10 cellular contexts compared by ENCODE assay signal in genomic region chr6:47161176-47161687, GRCh38.
A peak's percentile ranks its signal among the peaks of the same experiment; 100 is the strongest.
DNase-seq lines count a peak whose midpoint lies in the region; ATAC-seq and TF ChIP-seq lines count a peak whose summit lies in the region.
"Had no signal": no experiment of that assay in that cellular context is flagged by ENCODE, and none has a peak within 500 bp of the region (broad histone marks: within the 10 kb centered on the region; RNA-seq: fewer than 3 reads in every experiment).

No MANE protein-coding gene starts in this region.

- TF ChIP-seq CTCF in gastrocnemius medialis (IDR thresholded peaks at IDR 0.05 in 4 of 5, conservative IDR thresholded peaks at IDR 0.05 in 1 of 5), result no peak

- peak; percentile 42 for ATAC-seq in stimulated activated naive CD8-positive, alpha-beta T cell treated with anti-CD3 and anti-CD28 coated beads, Interleukin-15, amount 100 ng/mL, for 72 hours
- no peak for ATAC-seq in stimulated activated naive CD8-positive, alpha-beta T cell treated with anti-CD3 and anti-CD28 coated beads, Interleukin-15, Interleukin-2, amounts not matched to agents 100 U/mL and 50 U/mL, for 24 hours
- ATAC-seq in left ventricle myocardium superior, result peak; percentile 45
- ATAC-seq in gastrocnemius medialis, result no peak
- no peak for ATAC-seq in HG03354 (IDR thresholded peaks at IDR 0.05; ENCODE audit: poor library complexity, severe bottlenecking, unreplicated experiment)
- no peak for ATAC-seq in HG03280 (IDR thresholded peaks at IDR 0.05; ENCODE audit: unreplicated experiment)

- in situ Hi-C loops in SK-MEL-5 (cut with HindIII; ENCODE audit: low pct_unique_long_range_greater_than_20kb, low sequenced_read_pairs), result no loop called here
- in situ Hi-C loops in gastrocnemius medialis (cut with MboI; ENCODE audit: low sequenced_read_pairs in 4 of 4), result no loop called here

- H3K4me3 ChIP-seq in gastrocnemius medialis, result no peak overlapping the region
- H3K4me3 ChIP-seq: BLaER1 treated with 17β-estradiol and CSF1 and Interleukin-3, amounts not matched to agents 10 nM and 100 nM had no signal

- no peak for TF ChIP-seq POLR2A in gastrocnemius medialis (IDR thresholded peaks at IDR 0.05)

- peaks cover 0 to 3% of the 10 kb centered on the region in 2 donors for H3K4me1 ChIP-seq in gastrocnemius medialis

- no peaks in the 10 kb centered on the region for H3K27me3 ChIP-seq in gastrocnemius medialis
- H3K27me3 ChIP-seq: BLaER1 treated with 17β-estradiol and CSF1 and Interleukin-3, amounts not matched to agents 10 nM and 100 nM had no signal

- H3K27ac ChIP-seq in gastrocnemius medialis, result no peak overlapping the region

- H3K4me3 Mint-ChIP-seq in stimulated activated naive CD8-positive, alpha-beta T cell treated with anti-CD3 and anti-CD28 coated beads, Interleukin-15, amount 100 ng/mL, for 72 hours, result no peak overlapping the region
- H3K4me3 Mint-ChIP-seq: neural crest cell had no signal

- H3K4me1 Mint-ChIP-seq in stimulated activated naive CD8-positive, alpha-beta T cell treated with anti-CD3 and anti-CD28 coated beads, Interleukin-15, amount 100 ng/mL, for 72 hours, result no peaks in the 10 kb centered on the region
- H3K4me1 Mint-ChIP-seq: neural crest cell had no signal

- intact Hi-C loops in left ventricle myocardium superior (cut with micrococcal nuclease), result no loop called here
- intact Hi-C loops in gastrocnemius medialis (cut with DNase I; ENCODE audit: low total_unique reads), result no loop called here

- no peak for DNase-seq in stimulated activated naive CD8-positive, alpha-beta T cell treated with anti-CD3 and anti-CD28 coated beads, Interleukin-15, amount 100 ng/mL, for 72 hours
- DNase-seq in stimulated activated naive CD8-positive, alpha-beta T cell treated with anti-CD3 and anti-CD28 coated beads, Interleukin-15, Interleukin-2, amounts not matched to agents 100 U/mL and 50 U/mL, for 24 hours, result no peak
- peak; percentile 22 for DNase-seq in SK-MEL-5 (ENCODE audit: low read depth, low spot score)
- no peak for DNase-seq in left ventricle myocardium superior
- DNase-seq in gastrocnemius medialis, result no peak
- DNase-seq in NCI-H1436 treated with DMSO at 0.1 percent for 48 hours (lab: John Stamatoyannopoulos, UW), result no peak

- peaks cover 0 to 4% of the 10 kb centered on the region in 2 donors for H3K9me3 Mint-ChIP-seq in stimulated activated naive CD8-positive, alpha-beta T cell treated with anti-CD3 and anti-CD28 coated beads, Interleukin-15, amount 100 ng/mL, for 72 hours
- H3K9me3 Mint-ChIP-seq: neural crest cell had no signal

- H3K27ac Mint-ChIP-seq in stimulated activated naive CD8-positive, alpha-beta T cell treated with anti-CD3 and anti-CD28 coated beads, Interleukin-15, amount 100 ng/mL, for 72 hours, result no peak overlapping the region

- no peaks in the 10 kb centered on the region for H3K9me3 ChIP-seq in gastrocnemius medialis

- no peaks in the 10 kb centered on the region for H3K27me3 Mint-ChIP-seq in stimulated activated naive CD8-positive, alpha-beta T cell treated with anti-CD3 and anti-CD28 coated beads, Interleukin-15, amount 100 ng/mL, for 72 hours

- H3K36me3 ChIP-seq in gastrocnemius medialis, result no peaks in the 10 kb centered on the region
- H3K36me3 ChIP-seq: BLaER1 treated with 17β-estradiol and CSF1 and Interleukin-3, amounts not matched to agents 10 nM and 100 nM had no signal

Comparison
In these comparisons a context has a peak if more than half of its experiments do, and no peak if none do; other contexts are left out.
1. ATAC-seq: peak in stimulated activated naive CD8-positive, alpha-beta T cell treated with anti-CD3 and anti-CD28 coated beads, Interleukin-15, amount 100 ng/mL, for 72 hours (single experiment) and left ventricle myocardium superior (single experiment); none in stimulated activated naive CD8-positive, alpha-beta T cell treated with anti-CD3 and anti-CD28 coated beads, Interleukin-15, Interleukin-2, amounts not matched to agents 100 U/mL and 50 U/mL, for 24 hours (single experiment), gastrocnemius medialis (0 of 2), HG03354 (single experiment) and HG03280 (single experiment).